In genomic region chr11:60939301-60939700, GRCh38 we compare ENCODE assay signal across 25 cellular contexts. TPM values are rescaled to one million over a fixed set of nuclear protein-coding genes. Genes with fewer than 3 reads are reported as not detected.
"Had no signal": no experiment of that assay in that cellular context is flagged by ENCODE, and none has a peak within 500 bp of the region (broad histone marks: within the 10 kb centered on the region; RNA-seq: fewer than 3 reads in every experiment).

No MANE protein-coding gene starts in this region.

- H3K4me3 ChIP-seq: body of pancreas, gastrocnemius medialis, left ventricle myocardium inferior, stomach, tibial nerve had no signal

- H3K27ac ChIP-seq: body of pancreas, gastrocnemius medialis, left ventricle myocardium inferior, tibial nerve had no signal

- DNase-seq: activated CD4-positive, alpha-beta T cell treated with anti-CD3 and anti-CD28 coated beads for 4 hours; activated CD4-positive, alpha-beta T cell treated with anti-CD3 and anti-CD28 coated beads, Interleukin-2, amount 50 U/mL, for 4 hours; activated effector memory CD4-positive, alpha-beta T cell treated with Interleukin-2 at 50 U/mL for 16 hours; activated naive CD4-positive, alpha-beta T cell treated with Interleukin-2 at 50 U/mL for 16 hours; activated T-cell treated with anti-CD3 and anti-CD28 coated beads for 4 hours; activated T-cell treated with anti-CD3 and anti-CD28 coated beads, Interleukin-2, amount 50 U/mL, for 72 hours; body of pancreas; cortex of kidney; effector memory CD8-positive, alpha-beta T cell; erythroblast; gastrocnemius medialis; glutamatergic neuron; islet precursor cell; left ventricle myocardium inferior; naive thymus-derived CD4-positive, alpha-beta T cell; occipital lobe; stimulated activated CD4-positive, alpha-beta T cell treated with anti-CD3 and anti-CD28 coated beads, Interleukin-2, amount 100 ng/mL, for 48 hours; stomach; T-cell had no signal

- H3K27me3 ChIP-seq: body of pancreas, gastrocnemius medialis, stomach, tibial nerve had no signal

- H3K27ac Mint-ChIP-seq: activated T-cell treated with anti-CD3 and anti-CD28 coated beads, Interleukin-2, amount 50 U/mL, for 72 hours; T-cell had no signal

- H3K4me3 Mint-ChIP-seq: activated naive CD8-positive, alpha-beta T cell; activated T-cell treated with anti-CD3 and anti-CD28 coated beads, Interleukin-2, amount 50 U/mL, for 72 hours; effector memory CD8-positive, alpha-beta T cell; mesothelial cell of epicardium; naive thymus-derived CD4-positive, alpha-beta T cell; T-cell had no signal

- H3K9me3 ChIP-seq: body of pancreas, gastrocnemius medialis, left ventricle myocardium inferior, stomach, tibial nerve had no signal

- ATAC-seq: gastrocnemius medialis; naive thymus-derived CD4-positive, alpha-beta T cell; right cardiac atrium had no signal

- H3K27me3 Mint-ChIP-seq: activated naive CD8-positive, alpha-beta T cell had no signal

RNA-seq across cellular contexts. Expression of gene SLC15A3, which starts 12.7 kb away (rescaled TPM):
- polyA plus RNA-seq: neural cell had no signal

RNA-seq across cellular contexts. Expression of gene TMEM132A, which starts 15.0 kb away (rescaled TPM):
- polyA plus RNA-seq: naive thymus-derived CD4-positive, alpha-beta T cell had no signal

RNA-seq across cellular contexts. Expression of gene CD6, which starts 32.2 kb away (rescaled TPM):
- total RNA-seq: chondrocyte had no signal
- polyA plus RNA-seq: neural cell had no signal
